Comparison of ENCODE assay signal across 8 cellular contexts in genomic region chr19:35114656-35115537, GRCh38. TPM values are rescaled to one million over a fixed set of nuclear protein-coding genes. Genes with fewer than 3 reads are reported as not detected.
DNase-seq lines count a peak whose midpoint lies in the region; ATAC-seq lines count a peak whose summit lies in the region.

No MANE protein-coding gene starts in this region.

- DNase-seq in NCI-H2029 (lab: John Stamatoyannopoulos, UW), result peak; percentile 6
- no peak for DNase-seq in NCI-H2029 treated with DMSO at 0.1 percent for 48 hours (lab: John Stamatoyannopoulos, UW)
- DNase-seq in NCI-H748 (lab: John Stamatoyannopoulos, UW; ENCODE audit: unreplicated experiment), result peak; percentile 77
- DNase-seq in activated T-cell treated with anti-CD3 and anti-CD28 coated beads, Interleukin-2, amount 50 U/mL, for 1 hour, result peak; percentile 78
- DNase-seq in mucosa of gallbladder (ENCODE audit: low spot score), result peak; percentile 59
- peak; percentile 34 to 51 for DNase-seq in stimulated activated CD8-positive, alpha-beta memory T cell treated with anti-CD3 and anti-CD28 coated beads, Interleukin-2, amount 100 ng/mL, for 1 hour (ENCODE audit: low read depth in 2 of 2)

- ATAC-seq in esophagus mucosa, result peak; percentile 35
- ATAC-seq in HG03439 (IDR thresholded peaks at IDR 0.05; ENCODE audit: unreplicated experiment), result no peak

RNA-seq across cellular contexts. Expression of gene FXYD3, which starts 0.7 kb away (rescaled TPM):
- 736 TPM for total RNA-seq in esophagus mucosa
- total RNA-seq in mucosa of gallbladder, result 139 TPM

RNA-seq across cellular contexts. Expression of gene LGI4, which starts 20.0 kb away (rescaled TPM):
- total RNA-seq in esophagus mucosa, result 1.4 TPM
- 8.9 TPM for total RNA-seq in mucosa of gallbladder

RNA-seq across cellular contexts. Expression of gene FXYD1, which starts 23.7 kb away (rescaled TPM):
- total RNA-seq in esophagus mucosa (2.1 TPM), mucosa of gallbladder (94.0 TPM)

RNA-seq across cellular contexts. Expression of gene FXYD7, which starts 28.2 kb away (rescaled TPM):
- total RNA-seq in esophagus mucosa, result not detected
- not detected for total RNA-seq in mucosa of gallbladder

RNA-seq across cellular contexts. Expression of gene FXYD5, which starts 39.6 kb away (rescaled TPM):
- total RNA-seq in esophagus mucosa (114 TPM), mucosa of gallbladder (88.4 TPM)

Comparison
In these comparisons a context has a peak if more than half of its experiments do, and no peak if none do; other contexts are left out.
1. RNA of gene FXYD1, which starts 23.7 kb away (total RNA-seq): 94.0 TPM in mucosa of gallbladder (single experiment); 2.1 TPM in esophagus mucosa (single experiment); every median in the first group is over 10 times any median in the second.